Comparison of ENCODE assay signal across 19 cellular contexts in the genomic region with DNA sequence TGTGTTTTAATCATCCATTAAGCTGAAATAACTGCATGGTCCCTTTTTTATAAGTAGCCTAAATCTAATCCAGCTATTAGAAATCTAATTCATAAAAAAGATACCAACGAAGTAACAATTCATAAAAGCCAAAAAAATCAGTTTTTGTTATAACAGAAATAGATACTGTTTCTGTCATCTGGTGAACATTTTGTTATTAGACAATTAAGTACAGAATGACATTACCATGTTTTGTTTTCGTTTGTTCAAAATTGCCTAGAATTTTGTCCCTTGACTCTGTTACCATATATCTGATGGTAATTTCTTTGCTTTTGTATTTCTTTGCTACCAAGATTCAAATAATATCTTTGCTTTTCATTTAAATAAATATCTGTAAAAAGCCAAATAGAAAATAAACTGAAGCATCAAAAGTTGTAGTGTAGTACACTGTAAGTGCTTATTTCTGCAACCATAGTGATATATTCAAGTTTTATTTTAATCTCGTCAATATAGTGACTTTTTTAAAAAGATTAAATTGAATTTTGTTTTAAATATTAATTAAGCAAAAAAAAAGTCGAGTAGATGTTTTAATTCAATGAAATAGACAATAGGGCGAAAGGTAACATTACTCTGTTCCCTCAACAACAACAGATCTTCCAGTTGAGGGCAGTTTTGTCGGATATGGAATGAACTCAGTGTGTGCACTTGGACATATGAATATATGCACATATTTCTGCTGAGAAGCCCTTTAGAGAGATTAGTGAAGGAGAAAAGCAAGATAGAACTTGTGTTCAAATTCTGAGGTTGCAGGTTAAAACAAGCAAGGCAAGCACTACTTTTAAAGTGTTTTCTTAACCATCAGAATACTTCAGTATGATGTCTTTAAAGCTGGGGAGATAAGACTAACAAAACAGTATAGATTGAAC. TPM values are rescaled to one million over a fixed set of nuclear protein-coding genes. Genes with fewer than 3 reads are reported as not detected.
DNase-seq lines count a peak whose midpoint lies in the region; ATAC-seq, FAIRE-seq and TF ChIP-seq lines count a peak whose summit lies in the region.
"Had no signal": no experiment of that assay in that cellular context is flagged by ENCODE, and none has a peak within 500 bp of the region (broad histone marks: within the 10 kb centered on the region; RNA-seq: fewer than 3 reads in every experiment).

No MANE protein-coding gene starts in this region.

- ATAC-seq in A549 (no peak), GM21381 (IDR thresholded peaks at IDR 0.05; ENCODE audit: unreplicated experiment) (no peak)

- H3K27me3 ChIP-seq in KMS-11 (ENCODE audit: insufficient read depth, low read depth): no peaks in the 10 kb centered on the region
- no peaks in the 10 kb centered on the region for H3K27me3 ChIP-seq in mesendoderm (ENCODE audit: insufficient read depth, low read length, poor library complexity)

- FAIRE-seq in A549 (lab: Jason Lieb, UNC): no peak
- FAIRE-seq in TTC549 (lab: Jason Lieb, UNC): peak; percentile 13
- FAIRE-seq: GM12892, H54 had no signal

- no peak overlapping the region for H3K4me3 ChIP-seq in A549
- H3K4me3 ChIP-seq in KMS-11 (IDR thresholded peaks at IDR 0.05; ENCODE audit: insufficient read depth, low read depth, low read length): no peak overlapping the region
- H3K4me3 ChIP-seq in mesendoderm (ENCODE audit: low read length): no peak overlapping the region
- H3K4me3 ChIP-seq: BLaER1 had no signal

- WGBS in A549 (ENCODE audit: missing lambda C conversion rate): 61% methylated on average over 6 of the region's 6 CpGs
- WGBS in mesendoderm (ENCODE audit: extremely low coverage, insufficient coverage, low lambda C conversion rate): 100% methylated on average over 3 of the region's 6 CpGs

- no peak for DNase-seq in A549 (ENCODE audit: low read depth in 1 of 2, low spot score in 1 of 2)
- no peak for DNase-seq in mesendoderm
- DNase-seq in occipital lobe (lab: John Stamatoyannopoulos, UW): no peak
- no peak for DNase-seq in glomerular visceral epithelial cell (ENCODE audit: extremely low spot score)
- DNase-seq in NCI-H510A treated with DMSO at 0.1 percent for 48 hours (lab: John Stamatoyannopoulos, UW): no peak
- DNase-seq: CD8-positive, alpha-beta memory T cell; DND-41; GDM1; NCI-H1092; NCI-H1694; NCI-H2227 treated with DMSO at 0.1 percent for 48 hours; NCI-H524 treated with DMSO at 0.1 percent for 48 hours; SW 1271 had no signal

- CTCF ChIA-PET in A549 (lab: Yijun Ruan, JAX): interaction anchor here (1.1 to 1.5 kb wide), 4 partner anchors 42 to 206 kb away, joined by 3 to 6 read pairs (median 4); no protein-coding TSS in a partner anchor

- no peak overlapping the region for H3K4ac ChIP-seq in mesendoderm (ENCODE audit: low read depth, low read length)

- H2BK15ac ChIP-seq in mesendoderm (replicated peaks; ENCODE audit: low read depth): no peak overlapping the region

- no peak overlapping the region for H4K8ac ChIP-seq in mesendoderm (ENCODE audit: low read depth, low read length)

- H3K36me3 ChIP-seq in KMS-11 (ENCODE audit: insufficient read depth) (no peaks in the 10 kb centered on the region), mesendoderm (ENCODE audit: control insufficient read depth, insufficient read depth, low read length) (no peaks in the 10 kb centered on the region)
- H3K36me3 ChIP-seq: BLaER1 had no signal

- no peak overlapping the region for H4K5ac ChIP-seq in mesendoderm (ENCODE audit: low read length)

- peaks cover 2% of the 10 kb centered on the region for H3K79me1 ChIP-seq in mesendoderm (ENCODE audit: low read length)

- H3K56ac ChIP-seq in mesendoderm (ENCODE audit: low read length): no peak overlapping the region

- H2BK5ac ChIP-seq in mesendoderm (ENCODE audit: low read length): no peak overlapping the region

- no peak for TF ChIP-seq POLR2A in A549 (IDR thresholded peaks at IDR 0.05; ENCODE audit: low read length)

- TF ChIP-seq RAD21 in A549 (conservative IDR thresholded peaks at IDR 0.05 in 1 of 2, IDR thresholded peaks at IDR 0.05 in 1 of 2): no peak

- TF ChIP-seq EP300 in A549 (IDR thresholded peaks at IDR 0.05): no peak

- TF ChIP-seq CTCF in A549 (IDR thresholded peaks at IDR 0.05) (no peak), KMS-11 (conservative IDR thresholded peaks at IDR 0.05; ENCODE audit: low read depth, low read length) (no peak)

- H2AFZ ChIP-seq in KMS-11 (ENCODE audit: low read depth): no peak overlapping the region

- POLR2A ChIA-PET in A549 (lab: Yijun Ruan, JAX): no interaction called here

- H3K79me2 ChIP-seq in KMS-11 (ENCODE audit: insufficient read depth, low read depth): peaks cover 91% of the 10 kb centered on the region
- H3K79me2 ChIP-seq in mesendoderm (ENCODE audit: control insufficient read depth, insufficient read depth, low read length): peaks cover 10% of the 10 kb centered on the region

- no peak overlapping the region for H3K23ac ChIP-seq in mesendoderm (ENCODE audit: low read length)

- no peaks in the 10 kb centered on the region for H4K20me1 ChIP-seq in KMS-11 (ENCODE audit: insufficient read depth)

- H3K18ac ChIP-seq in mesendoderm (ENCODE audit: low read length): no peak overlapping the region

- no peak overlapping the region for H2AK5ac ChIP-seq in mesendoderm (ENCODE audit: low read length)

- H3K4me2 ChIP-seq in A549: peak overlapping the region; percentile 15; the same call in 1 of the 3 replicates
- peak overlapping the region; percentile 94 for H3K4me2 ChIP-seq in KMS-11
- no peak overlapping the region for H3K4me2 ChIP-seq in mesendoderm (ENCODE audit: low read length)
- H3K4me2 ChIP-seq: BLaER1 had no signal

- H3K9ac ChIP-seq in KMS-11 (peak overlapping the region; percentile 94), mesendoderm (ENCODE audit: low read length) (peak overlapping the region; percentile 20)
- H3K9ac ChIP-seq: BLaER1 had no signal

- H3K27ac ChIP-seq in A549 (no peak overlapping the region), KMS-11 (peak overlapping the region; percentile 95), mesendoderm (ENCODE audit: low read depth, low read length) (no peak overlapping the region)
- H3K27ac ChIP-seq: BLaER1 had no signal

- H3K4me1 ChIP-seq in A549: peaks cover 26% of the 10 kb centered on the region
- peaks cover 41% of the 10 kb centered on the region for H3K4me1 ChIP-seq in KMS-11 (ENCODE audit: low read depth, poor library complexity, severe bottlenecking)
- H3K4me1 ChIP-seq in mesendoderm (ENCODE audit: control insufficient read depth, low read depth, low read length): peaks cover 1% of the 10 kb centered on the region

- H2BK120ac ChIP-seq in mesendoderm (ENCODE audit: low read depth, low read length): no peak overlapping the region

- no peaks in the 10 kb centered on the region for H3K9me3 ChIP-seq in A549
- H3K9me3 ChIP-seq: BLaER1 had no signal

TF ChIP-seq in A549, 52 proteins besides CTCF, POLR2A, EP300 and RAD21 (continues in another document):
- no peak for TF ChIP-seq RFX5 (IDR thresholded peaks at IDR 0.05)
- no peak for TF ChIP-seq KDM1A (IDR thresholded peaks at IDR 0.05; ENCODE audit: low read depth)
- TF ChIP-seq CHD2 (IDR thresholded peaks at IDR 0.05; ENCODE audit: low read length, partially characterized antibody): no peak
- TF ChIP-seq ZSCAN20 (CRISPR knock-in tag; IDR thresholded peaks at IDR 0.05): no peak
- no peak for TF ChIP-seq SREBF2 (IDR thresholded peaks at IDR 0.05)
- no peak for TF ChIP-seq PHF8 (IDR thresholded peaks at IDR 0.05; ENCODE audit: borderline replicate concordance, low read depth)
- TF ChIP-seq HOXB13 (CRISPR knock-in tag; IDR thresholded peaks at IDR 0.05; ENCODE audit: low read depth): no peak
- no peak for TF ChIP-seq HES2 (IDR thresholded peaks at IDR 0.05)
- TF ChIP-seq MAFK (IDR thresholded peaks at IDR 0.05; ENCODE audit: partially characterized antibody): no peak
- TF ChIP-seq ELK1 (IDR thresholded peaks at IDR 0.05; ENCODE audit: low read depth, low read length): no peak
- TF ChIP-seq, protein P1, sequence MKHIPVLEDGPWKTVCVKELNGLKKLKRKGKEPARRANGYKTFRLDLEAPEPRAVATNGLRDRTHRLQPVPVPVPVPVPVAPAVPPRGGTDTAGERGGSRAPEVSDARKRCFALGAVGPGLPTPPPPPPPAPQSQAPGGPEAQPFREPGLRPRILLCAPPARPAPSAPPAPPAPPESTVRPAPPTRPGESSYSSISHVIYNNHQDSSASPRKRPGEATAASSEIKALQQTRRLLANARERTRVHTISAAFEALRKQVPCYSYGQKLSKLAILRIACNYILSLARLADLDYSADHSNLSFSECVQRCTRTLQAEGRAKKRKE (CRISPR knock-in tag; IDR thresholded peaks at IDR 0.05; ENCODE audit: low read depth): no peak

RNA-seq across cellular contexts. Expression of gene IGF2BP3, which starts 7.9 kb away (rescaled TPM):
- polyA plus RNA-seq in A549 (2011; rRNA removed) (47.2 and 62.0 TPM in 2 replicates), A549 (2017; fragmentation: RNase III; extraction: RNeasy Plus Mini Kit Qiagen cat#74134 plus additional on column Dnase treatment) (26.7 to 30.4 TPM (median 30.1 TPM) in 3 replicates)
- 12.0 and 12.1 TPM in 2 replicates for polyA plus RNA-seq in A549 (2012; cell fraction: cytosol; rRNA removed)
- polyA plus RNA-seq in A549 (2012; cell fraction: nucleus; rRNA removed): 27.3 and 36.5 TPM in 2 replicates
- 50.5 and 51.7 TPM in 2 replicates for polyA minus RNA-seq in A549 (2011; rRNA and poly(A)+ RNA removed)
- polyA plus RNA-seq in mesendoderm (2013, experiment 1 of 2): 53.9 TPM
- 54.3 TPM for polyA plus RNA-seq in mesendoderm (2013, experiment 2 of 2)
- 84.1 TPM for total RNA-seq in occipital lobe

RNA-seq across cellular contexts. Expression of gene TRA2A, which starts 53.6 kb away (rescaled TPM):
- polyA plus RNA-seq in A549 (2011; rRNA removed): 85.5 and 90.8 TPM in 2 replicates
- polyA plus RNA-seq in A549 (2012; cell fraction: cytosol; rRNA removed): 47.7 and 53.3 TPM in 2 replicates
- polyA plus RNA-seq in A549 (2012; cell fraction: nucleus; rRNA removed): 25.0 and 42.5 TPM in 2 replicates
- 111 to 113 TPM (median 113 TPM) in 3 replicates for polyA plus RNA-seq in A549 (2017; fragmentation: RNase III; extraction: RNeasy Plus Mini Kit Qiagen cat#74134 plus additional on column Dnase treatment)
- polyA minus RNA-seq in A549 (2011; rRNA and poly(A)+ RNA removed): 80.3 and 83.0 TPM in 2 replicates
- polyA plus RNA-seq in mesendoderm (2013, experiment 1 of 2): 100 TPM
- 100.0 TPM for polyA plus RNA-seq in mesendoderm (2013, experiment 2 of 2)
- 68.0 TPM for total RNA-seq in occipital lobe
